30 cellular contexts compared by ENCODE assay signal in genomic region chr21:43910460-43910859, GRCh38. TPM values are rescaled to one million over a fixed set of nuclear protein-coding genes. Genes with fewer than 3 reads are reported as not detected.
DNase-seq lines count a peak whose midpoint lies in the region; TF ChIP-seq lines count a peak whose summit lies in the region.
"Had no signal": no experiment of that assay in that cellular context is flagged by ENCODE, and none has a peak within 500 bp of the region (broad histone marks: within the 10 kb centered on the region; RNA-seq: fewer than 3 reads in every experiment).

No MANE protein-coding gene starts in this region.

- 50% methylated on average over 7 of the region's 7 CpGs for WGBS in mammary epithelial cell (ENCODE audit: low coverage, missing lambda C conversion rate)

- dilution Hi-C loops in mammary epithelial cell (cut with HindIII; ENCODE audit: low sequenced_read_pairs) = no loop called here

- DNase-seq in MCF 10A (ENCODE audit: unreplicated experiment) = no peak
- no peak for DNase-seq in mammary epithelial cell
- no peak for DNase-seq in HK-2 (ENCODE audit: unreplicated experiment)
- no peak for DNase-seq in NCI-H774 (lab: John Stamatoyannopoulos, UW)
- DNase-seq in DMS79 treated with DMSO at 0.1 percent for 48 hours (lab: John Stamatoyannopoulos, UW) = no peak
- DNase-seq in RPMI8226 = no peak
- DNase-seq: activated B cell treated with CpG ODN at 0.5 μM for 24 hours; activated CD4-positive, alpha-beta T cell treated with anti-CD3 and anti-CD28 coated beads, Interleukin-2, amount 50 U/mL, for 1 hour; dermis blood vessel endothelial cell; foreskin keratinocyte; H9; KBM-7; left cardiac atrium; MG63; NCI-H1105 treated with DMSO at 0.1 percent for 48 hours; NCI-H2081; NCI-H226; SIG-M5; stimulated activated naive CD8-positive, alpha-beta T cell treated with anti-CD3 and anti-CD28 coated beads, Interleukin-15, Interleukin-2, amounts not matched to agents 100 U/mL and 50 U/mL, for 24 hours; SW 1271; T1000; testis; uterus had no signal

- H3K9ac ChIP-seq in mammary epithelial cell (ENCODE audit: insufficient read depth, low read length) = no peak overlapping the region

- in situ Hi-C loops in mammary epithelial cell (cut with MboI; ENCODE audit: low sequenced_read_pairs in 2 of 2) = no loop called here

- H3K79me2 ChIP-seq in mammary epithelial cell (ENCODE audit: insufficient read depth, low read length) = no peaks in the 10 kb centered on the region

- H3K9me3 ChIP-seq in mammary epithelial cell (replicated peaks; ENCODE audit: insufficient read depth, low read length) = no peaks in the 10 kb centered on the region
- H3K9me3 ChIP-seq: Peyer's patch, prostate gland, testis had no signal

- H3K4me1 Mint-ChIP-seq in MCF 10A (ENCODE audit: insufficient read depth, unreplicated experiment) (peaks cover 7% of the 10 kb centered on the region), brain (peaks cover 20% of the 10 kb centered on the region), nephron (peaks cover 37% of the 10 kb centered on the region)

- H3K4me2 ChIP-seq in mammary epithelial cell (ENCODE audit: insufficient read depth, low read depth, low read length) = no peak overlapping the region

- TF ChIP-seq CTCF in MCF 10A (IDR thresholded peaks at IDR 0.05; ENCODE audit: unreplicated experiment) (no peak), mammary epithelial cell (conservative IDR thresholded peaks at IDR 0.05 in 1 of 2, IDR thresholded peaks at IDR 0.05 in 1 of 2; ENCODE audit: extremely low read depth in 1 of 2, insufficient read depth in 1 of 2, low read depth in 1 of 2, low read length in 2 of 2) (no peak), brain (conservative IDR thresholded peaks at IDR 0.05) (no peak), nephron (IDR thresholded peaks at IDR 0.05; ENCODE audit: unreplicated experiment in 3 of 3) (no peak)

- no peak overlapping the region for H3K27ac ChIP-seq in mammary epithelial cell (ENCODE audit: insufficient read depth, low read depth, low read length)
- H3K27ac ChIP-seq: ascending aorta, esophagus muscularis mucosa, foreskin keratinocyte, prostate gland, testis, uterus had no signal

- intact Hi-C loops in MCF 10A (cut with micrococcal nuclease) (no loop called here), mammary epithelial cell (cut with micrococcal nuclease) (no loop called here)

- peak overlapping the region; percentile 67 for H3K27ac Mint-ChIP-seq in MCF 10A (ENCODE audit: low read depth, unreplicated experiment)
- peak overlapping the region; percentile 6 to 29 (median 12) for H3K27ac Mint-ChIP-seq in brain
- peak overlapping the region; percentile 75 to 95 (median 91) for H3K27ac Mint-ChIP-seq in nephron
- H3K27ac Mint-ChIP-seq: activated B cell treated with CpG ODN at 0.5 μM for 24 hours had no signal

- peaks cover 22% of the 10 kb centered on the region for H3K36me3 Mint-ChIP-seq in MCF 10A (ENCODE audit: insufficient read depth, unreplicated experiment)
- peaks cover 46% of the 10 kb centered on the region for H3K36me3 Mint-ChIP-seq in brain
- peaks cover 24% of the 10 kb centered on the region for H3K36me3 Mint-ChIP-seq in nephron (ENCODE audit: low read depth)

- H3K27me3 Mint-ChIP-seq in MCF 10A (ENCODE audit: insufficient read depth, unreplicated experiment) = no peaks in the 10 kb centered on the region
- H3K27me3 Mint-ChIP-seq in brain = no peaks in the 10 kb centered on the region
- H3K27me3 Mint-ChIP-seq in nephron (ENCODE audit: low read depth) = no peaks in the 10 kb centered on the region
- H3K27me3 Mint-ChIP-seq: activated B cell treated with CpG ODN at 0.5 μM for 24 hours had no signal

- H3K9me3 Mint-ChIP-seq in MCF 10A (ENCODE audit: unreplicated experiment) (peaks cover 7% of the 10 kb centered on the region), brain (peaks cover 3 to 19% (median 8%) of the 10 kb centered on the region in 5 experiments), nephron (peaks cover 9% of the 10 kb centered on the region)
- H3K9me3 Mint-ChIP-seq: H9 had no signal

- no peak overlapping the region for H3K4me3 Mint-ChIP-seq in MCF 10A (ENCODE audit: unreplicated experiment)
- no peak overlapping the region for H3K4me3 Mint-ChIP-seq in brain
- peak overlapping the region in 1 of 3 experiments; percentile 0 for H3K4me3 Mint-ChIP-seq in nephron
- H3K4me3 Mint-ChIP-seq: activated B cell treated with CpG ODN at 0.5 μM for 24 hours, H9 had no signal

- H2AFZ ChIP-seq in mammary epithelial cell (ENCODE audit: low read depth, low read length) = no peak overlapping the region

- no peaks in the 10 kb centered on the region for H4K20me1 ChIP-seq in mammary epithelial cell (ENCODE audit: insufficient read depth, low read length)

- no peak overlapping the region for H3K4me3 ChIP-seq in mammary epithelial cell (replicated peaks in 1 of 3; ENCODE audit: insufficient read depth in 1 of 3, low read depth in 2 of 3, low read length in 3 of 3)
- H3K4me3 ChIP-seq: ascending aorta, esophagus muscularis mucosa, heart left ventricle, MG63, Peyer's patch, prostate gland, testis, uterus had no signal

- CTCF ChIA-PET in MCF 10A (lab: Yijun Ruan, JAX) = no interaction called here
- CTCF ChIA-PET in mammary epithelial cell (lab: Charles Lee; ENCODE audit: low non-redundant PET) = no interaction called here

- POLR2A ChIA-PET in MCF 10A (lab: Yijun Ruan, JAX) = interaction anchor here (1.7 kb wide), 1 partner anchor 47 kb away, joined by 3 read pairs; no protein-coding TSS in a partner anchor

- H3K27me3 ChIP-seq in mammary epithelial cell (ENCODE audit: insufficient read depth, low read length) = no peaks in the 10 kb centered on the region
- H3K27me3 ChIP-seq: ascending aorta, esophagus muscularis mucosa, foreskin keratinocyte, heart left ventricle, MG63, Peyer's patch, testis, uterus had no signal

- H3K4me1 ChIP-seq in mammary epithelial cell (ENCODE audit: insufficient read depth, low read length) = peaks cover 9% of the 10 kb centered on the region
- H3K4me1 ChIP-seq: foreskin keratinocyte, uterus had no signal

- BruUV-seq in MCF 10A (replicated peaks; lab: Mats Ljungman, UMichigan) = no TSS peak
- BruUV-seq in mammary epithelial cell (replicated peaks; lab: Mats Ljungman, UMichigan) = no TSS peak

- no peaks in the 10 kb centered on the region for H3K36me3 ChIP-seq in mammary epithelial cell (ENCODE audit: insufficient read depth, low read length)
- H3K36me3 ChIP-seq: prostate gland, uterus had no signal

RNA-seq across cellular contexts. Expression of gene AGPAT3, which starts 45.4 kb away (rescaled TPM):
- total RNA-seq in MCF 10A (2022) (58.3 and 70.6 TPM in 2 replicates), mammary epithelial cell (10 to 100 TPM; 32.5 to 35.8 TPM)
- polyA plus RNA-seq in mammary epithelial cell (13.1 TPM), brain (ENCODE audit: insufficient read depth, low read depth, low replicate concordance) (46.2 TPM)
- 49.0 TPM for polyA minus RNA-seq in mammary epithelial cell

Comparison
In these comparisons a context has a peak if more than half of its experiments do, and no peak if none do; other contexts are left out.
1. H3K27ac Mint-ChIP-seq: peak in every context shown above with its lines; median percentile 91 in nephron; 67 in MCF 10A; 12 in brain.